1 cellular context compared by ENCODE assay signal in the genomic region with DNA sequence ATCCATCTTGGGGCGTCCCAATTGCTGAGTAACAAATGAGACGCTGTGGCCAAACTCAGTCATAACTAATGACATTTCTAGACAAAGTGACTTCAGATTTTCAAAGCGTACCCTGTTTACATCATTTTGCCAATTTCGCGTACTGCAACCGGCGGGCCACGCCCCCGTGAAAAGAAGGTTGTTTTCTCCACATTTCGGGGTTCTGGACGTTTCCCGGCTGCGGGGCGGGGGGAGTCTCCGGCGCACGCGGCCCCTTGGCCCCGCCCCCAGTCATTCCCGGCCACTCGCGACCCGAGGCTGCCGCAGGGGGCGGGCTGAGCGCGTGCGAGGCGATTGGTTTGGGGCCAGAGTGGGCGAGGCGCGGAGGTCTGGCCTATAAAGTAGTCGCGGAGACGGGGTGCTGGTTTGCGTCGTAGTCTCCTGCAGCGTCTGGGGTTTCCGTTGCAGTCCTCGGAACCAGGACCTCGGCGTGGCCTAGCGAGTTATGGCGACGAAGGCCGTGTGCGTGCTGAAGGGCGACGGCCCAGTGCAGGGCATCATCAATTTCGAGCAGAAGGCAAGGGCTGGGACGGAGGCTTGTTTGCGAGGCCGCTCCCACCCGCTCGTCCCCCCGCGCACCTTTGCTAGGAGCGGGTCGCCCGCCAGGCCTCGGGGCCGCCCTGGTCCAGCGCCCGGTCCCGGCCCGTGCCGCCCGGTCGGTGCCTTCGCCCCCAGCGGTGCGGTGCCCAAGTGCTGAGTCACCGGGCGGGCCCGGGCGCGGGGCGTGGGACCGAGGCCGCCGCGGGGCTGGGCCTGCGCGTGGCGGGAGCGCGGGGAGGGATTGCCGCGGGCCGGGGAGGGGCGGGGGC.
TF ChIP-seq lines count a peak whose summit lies in the region.

TSS of gene SOD1 (plus strand) at position 408 of the 848 bp plus-strand sequence. CDS start at position 485, 77 bp downstream.

TF ChIP-seq in HepG2, 621 proteins besides CTCF, POLR2A, EP300 and RAD21 (continued from another document and continues in another):
- TF ChIP-seq, protein P1, sequence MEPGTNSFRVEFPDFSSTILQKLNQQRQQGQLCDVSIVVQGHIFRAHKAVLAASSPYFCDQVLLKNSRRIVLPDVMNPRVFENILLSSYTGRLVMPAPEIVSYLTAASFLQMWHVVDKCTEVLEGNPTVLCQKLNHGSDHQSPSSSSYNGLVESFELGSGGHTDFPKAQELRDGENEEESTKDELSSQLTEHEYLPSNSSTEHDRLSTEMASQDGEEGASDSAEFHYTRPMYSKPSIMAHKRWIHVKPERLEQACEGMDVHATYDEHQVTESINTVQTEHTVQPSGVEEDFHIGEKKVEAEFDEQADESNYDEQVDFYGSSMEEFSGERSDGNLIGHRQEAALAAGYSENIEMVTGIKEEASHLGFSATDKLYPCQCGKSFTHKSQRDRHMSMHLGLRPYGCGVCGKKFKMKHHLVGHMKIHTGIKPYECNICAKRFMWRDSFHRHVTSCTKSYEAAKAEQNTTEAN (CRISPR knock-in tag; conservative IDR thresholded peaks at IDR 0.05) = peak; percentile 54; the same call in 1 of the 2 replicates
- TF ChIP-seq ZXDC (CRISPR knock-in tag; IDR thresholded peaks at IDR 0.05) = peak; percentile 41; the same call in 1 of the 2 replicates
- TF ChIP-seq ZNF577 (CRISPR knock-in tag; IDR thresholded peaks at IDR 0.05; ENCODE audit: borderline replicate concordance, low read depth) = no peak
- TF ChIP-seq ARNT (IDR thresholded peaks at IDR 0.05) = no peak
- TF ChIP-seq, protein P2, sequence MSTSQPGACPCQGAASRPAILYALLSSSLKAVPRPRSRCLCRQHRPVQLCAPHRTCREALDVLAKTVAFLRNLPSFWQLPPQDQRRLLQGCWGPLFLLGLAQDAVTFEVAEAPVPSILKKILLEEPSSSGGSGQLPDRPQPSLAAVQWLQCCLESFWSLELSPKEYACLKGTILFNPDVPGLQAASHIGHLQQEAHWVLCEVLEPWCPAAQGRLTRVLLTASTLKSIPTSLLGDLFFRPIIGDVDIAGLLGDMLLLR (CRISPR knock-in tag; IDR thresholded peaks at IDR 0.05) = peak; percentile 75; the same call in 1 of the 2 replicates
- TF ChIP-seq NFIB (CRISPR knock-in tag; IDR thresholded peaks at IDR 0.05; ENCODE audit: borderline replicate concordance) = no peak
- no peak for TF ChIP-seq FOXP1 (IDR thresholded peaks at IDR 0.05)
- no peak for TF ChIP-seq FOXP1 (CRISPR knock-in tag; IDR thresholded peaks at IDR 0.05)
- 0 out of 2 replicates have a peak, but pooled peaks have one; percentile 74 for TF ChIP-seq CAMTA2 (CRISPR knock-in tag; IDR thresholded peaks at IDR 0.05; ENCODE audit: borderline replicate concordance)
- TF ChIP-seq ZKSCAN8 (CRISPR knock-in tag; IDR thresholded peaks at IDR 0.05; ENCODE audit: borderline replicate concordance) = no peak
- peak; percentile 64; the same call in 1 of the 2 replicates for TF ChIP-seq ZNF562 (CRISPR knock-in tag; IDR thresholded peaks at IDR 0.05; ENCODE audit: borderline replicate concordance)
- no peak for TF ChIP-seq ZNF652 (CRISPR knock-in tag; IDR thresholded peaks at IDR 0.05; ENCODE audit: borderline replicate concordance, low read depth)
- TF ChIP-seq, protein P3, sequence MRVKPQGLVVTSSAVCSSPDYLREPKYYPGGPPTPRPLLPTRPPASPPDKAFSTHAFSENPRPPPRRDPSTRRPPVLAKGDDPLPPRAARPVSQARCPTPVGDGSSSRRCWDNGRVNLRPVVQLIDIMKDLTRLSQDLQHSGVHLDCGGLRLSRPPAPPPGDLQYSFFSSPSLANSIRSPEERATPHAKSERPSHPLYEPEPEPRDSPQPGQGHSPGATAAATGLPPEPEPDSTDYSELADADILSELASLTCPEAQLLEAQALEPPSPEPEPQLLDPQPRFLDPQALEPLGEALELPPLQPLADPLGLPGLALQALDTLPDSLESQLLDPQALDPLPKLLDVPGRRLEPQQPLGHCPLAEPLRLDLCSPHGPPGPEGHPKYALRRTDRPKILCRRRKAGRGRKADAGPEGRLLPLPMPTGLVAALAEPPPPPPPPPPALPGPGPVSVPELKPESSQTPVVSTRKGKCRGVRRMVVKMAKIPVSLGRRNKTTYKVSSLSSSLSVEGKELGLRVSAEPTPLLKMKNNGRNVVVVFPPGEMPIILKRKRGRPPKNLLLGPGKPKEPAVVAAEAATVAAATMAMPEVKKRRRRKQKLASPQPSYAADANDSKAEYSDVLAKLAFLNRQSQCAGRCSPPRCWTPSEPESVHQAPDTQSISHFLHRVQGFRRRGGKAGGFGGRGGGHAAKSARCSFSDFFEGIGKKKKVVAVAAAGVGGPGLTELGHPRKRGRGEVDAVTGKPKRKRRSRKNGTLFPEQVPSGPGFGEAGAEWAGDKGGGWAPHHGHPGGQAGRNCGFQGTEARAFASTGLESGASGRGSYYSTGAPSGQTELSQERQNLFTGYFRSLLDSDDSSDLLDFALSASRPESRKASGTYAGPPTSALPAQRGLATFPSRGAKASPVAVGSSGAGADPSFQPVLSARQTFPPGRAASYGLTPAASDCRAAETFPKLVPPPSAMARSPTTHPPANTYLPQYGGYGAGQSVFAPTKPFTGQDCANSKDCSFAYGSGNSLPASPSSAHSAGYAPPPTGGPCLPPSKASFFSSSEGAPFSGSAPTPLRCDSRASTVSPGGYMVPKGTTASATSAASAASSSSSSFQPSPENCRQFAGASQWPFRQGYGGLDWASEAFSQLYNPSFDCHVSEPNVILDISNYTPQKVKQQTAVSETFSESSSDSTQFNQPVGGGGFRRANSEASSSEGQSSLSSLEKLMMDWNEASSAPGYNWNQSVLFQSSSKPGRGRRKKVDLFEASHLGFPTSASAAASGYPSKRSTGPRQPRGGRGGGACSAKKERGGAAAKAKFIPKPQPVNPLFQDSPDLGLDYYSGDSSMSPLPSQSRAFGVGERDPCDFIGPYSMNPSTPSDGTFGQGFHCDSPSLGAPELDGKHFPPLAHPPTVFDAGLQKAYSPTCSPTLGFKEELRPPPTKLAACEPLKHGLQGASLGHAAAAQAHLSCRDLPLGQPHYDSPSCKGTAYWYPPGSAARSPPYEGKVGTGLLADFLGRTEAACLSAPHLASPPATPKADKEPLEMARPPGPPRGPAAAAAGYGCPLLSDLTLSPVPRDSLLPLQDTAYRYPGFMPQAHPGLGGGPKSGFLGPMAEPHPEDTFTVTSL (CRISPR knock-in tag; IDR thresholded peaks at IDR 0.05; ENCODE audit: borderline replicate concordance) = no peak; the same call in 1 of the 2 replicates
- no peak for TF ChIP-seq CEBPB (IDR thresholded peaks at IDR 0.05; ENCODE audit: borderline replicate concordance, low read depth, low read length)
- no peak for TF ChIP-seq TBL1XR1 (IDR thresholded peaks at IDR 0.05; ENCODE audit: borderline replicate concordance, low read length, partially characterized antibody)
- 0 out of 2 replicates have a peak, but pooled peaks have one; percentile 29 for TF ChIP-seq ZFAT (CRISPR knock-in tag; conservative IDR thresholded peaks at IDR 0.05)
- no peak for TF ChIP-seq ZNF713 (CRISPR knock-in tag; IDR thresholded peaks at IDR 0.05)
- TF ChIP-seq ZBTB33 (CRISPR knock-in tag; IDR thresholded peaks at IDR 0.05) = 0 out of 2 replicates have a peak, but pooled peaks have one; percentile 5
- TF ChIP-seq KAT7 (CRISPR knock-in tag; IDR thresholded peaks at IDR 0.05; ENCODE audit: borderline replicate concordance) = peak; percentile 45; the same call in 1 of the 2 replicates
- TF ChIP-seq, protein P4, sequence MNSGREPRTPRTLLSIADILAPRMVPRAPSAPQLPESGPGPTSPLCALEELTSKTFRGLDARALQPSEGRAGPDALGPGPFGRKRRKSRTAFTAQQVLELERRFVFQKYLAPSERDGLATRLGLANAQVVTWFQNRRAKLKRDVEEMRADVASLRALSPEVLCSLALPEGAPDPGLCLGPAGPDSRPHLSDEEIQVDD (CRISPR knock-in tag; IDR thresholded peaks at IDR 0.05; ENCODE audit: borderline replicate concordance) = no peak; the same call in 1 of the 2 replicates
- TF ChIP-seq, protein P5, sequence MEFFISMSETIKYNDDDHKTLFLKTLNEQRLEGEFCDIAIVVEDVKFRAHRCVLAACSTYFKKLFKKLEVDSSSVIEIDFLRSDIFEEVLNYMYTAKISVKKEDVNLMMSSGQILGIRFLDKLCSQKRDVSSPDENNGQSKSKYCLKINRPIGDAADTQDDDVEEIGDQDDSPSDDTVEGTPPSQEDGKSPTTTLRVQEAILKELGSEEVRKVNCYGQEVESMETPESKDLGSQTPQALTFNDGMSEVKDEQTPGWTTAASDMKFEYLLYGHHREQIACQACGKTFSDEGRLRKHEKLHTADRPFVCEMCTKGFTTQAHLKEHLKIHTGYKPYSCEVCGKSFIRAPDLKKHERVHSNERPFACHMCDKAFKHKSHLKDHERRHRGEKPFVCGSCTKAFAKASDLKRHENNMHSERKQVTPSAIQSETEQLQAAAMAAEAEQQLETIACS (CRISPR knock-in tag; IDR thresholded peaks at IDR 0.05) = peak; percentile 44; the same call in 1 of the 2 replicates
- TF ChIP-seq ZNF549 (CRISPR knock-in tag; IDR thresholded peaks at IDR 0.05) = no peak
- TF ChIP-seq RBM39 (IDR thresholded peaks at IDR 0.05; ENCODE audit: low read depth, low read length, poor library complexity, severe bottlenecking) = peak; percentile 87
- no peak for TF ChIP-seq ZFP1 (CRISPR knock-in tag; IDR thresholded peaks at IDR 0.05)
- no peak for TF ChIP-seq ZNF569 (CRISPR knock-in tag; IDR thresholded peaks at IDR 0.05; ENCODE audit: borderline replicate concordance)
- peak; percentile 88; the same call in 1 of the 2 replicates for TF ChIP-seq SAFB2 (CRISPR knock-in tag; IDR thresholded peaks at IDR 0.05; ENCODE audit: borderline replicate concordance, low read depth)
- TF ChIP-seq UBTF (CRISPR knock-in tag; IDR thresholded peaks at IDR 0.05) = peak; percentile 87
- TF ChIP-seq, protein P6, sequence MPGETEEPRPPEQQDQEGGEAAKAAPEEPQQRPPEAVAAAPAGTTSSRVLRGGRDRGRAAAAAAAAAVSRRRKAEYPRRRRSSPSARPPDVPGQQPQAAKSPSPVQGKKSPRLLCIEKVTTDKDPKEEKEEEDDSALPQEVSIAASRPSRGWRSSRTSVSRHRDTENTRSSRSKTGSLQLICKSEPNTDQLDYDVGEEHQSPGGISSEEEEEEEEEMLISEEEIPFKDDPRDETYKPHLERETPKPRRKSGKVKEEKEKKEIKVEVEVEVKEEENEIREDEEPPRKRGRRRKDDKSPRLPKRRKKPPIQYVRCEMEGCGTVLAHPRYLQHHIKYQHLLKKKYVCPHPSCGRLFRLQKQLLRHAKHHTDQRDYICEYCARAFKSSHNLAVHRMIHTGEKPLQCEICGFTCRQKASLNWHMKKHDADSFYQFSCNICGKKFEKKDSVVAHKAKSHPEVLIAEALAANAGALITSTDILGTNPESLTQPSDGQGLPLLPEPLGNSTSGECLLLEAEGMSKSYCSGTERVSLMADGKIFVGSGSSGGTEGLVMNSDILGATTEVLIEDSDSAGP (CRISPR knock-in tag; IDR thresholded peaks at IDR 0.05; ENCODE audit: borderline replicate concordance) = peak; percentile 75; the same call in 1 of the 2 replicates
